Comparison of ENCODE assay signal across 13 cellular contexts in genomic region chr6:5119090-5119951, GRCh38. TPM values are rescaled to one million over a fixed set of nuclear protein-coding genes. Genes with fewer than 3 reads are reported as not detected.
A peak's percentile ranks its signal among the peaks of the same experiment; 100 is the strongest.
DNase-seq lines count a peak whose midpoint lies in the region; ATAC-seq, FAIRE-seq and TF ChIP-seq lines count a peak whose summit lies in the region.
"Had no signal": no experiment of that assay in that cellular context is flagged by ENCODE, and none has a peak within 500 bp of the region (broad histone marks: within the 10 kb centered on the region; RNA-seq: fewer than 3 reads in every experiment).

No MANE protein-coding gene starts in this region.

- H3K36me3 ChIP-seq in H1 (ENCODE audit: control insufficient read depth in 2 of 4, insufficient read depth in 4 of 4, low read length in 3 of 4): no peaks in the 10 kb centered on the region
- H3K36me3 ChIP-seq in liver (ENCODE audit: control insufficient read depth in 4 of 4, insufficient read depth in 3 of 4, low read depth in 1 of 4, low read length in 3 of 4): no peaks in the 10 kb centered on the region

- H3K14ac ChIP-seq in H1 (ENCODE audit: insufficient read length): no peak overlapping the region

- ATAC-seq in HG02571 (IDR thresholded peaks at IDR 0.05; ENCODE audit: unreplicated experiment) (no peak), GM21526 (IDR thresholded peaks at IDR 0.05; ENCODE audit: low FRiP score, unreplicated experiment) (no peak)
- ATAC-seq: CD8-positive, alpha-beta T cell had no signal

- no peak overlapping the region for H2BK20ac ChIP-seq in H1 (ENCODE audit: low read length)

- no peak overlapping the region for H2BK5ac ChIP-seq in H1 (ENCODE audit: low read depth, low read length)

- H3K27ac Mint-ChIP-seq in activated CD4-positive, alpha-beta memory T cell treated with anti-CD3 and anti-CD28 coated beads, Interleukin-2, amount 10 ng/mL, durations not matched to agents 7 days and 5 days: no peak overlapping the region
- H3K27ac Mint-ChIP-seq: CD14-positive monocyte; CD8-positive, alpha-beta T cell had no signal

- FAIRE-seq in H1 (lab: Jason Lieb, UNC) (no peak), urothelium cell line (lab: Jason Lieb, UNC) (no peak)
- FAIRE-seq: A204.1 had no signal

- no peak overlapping the region for H3K9ac ChIP-seq in H1 (replicated peaks in 1 of 4; ENCODE audit: extremely low read depth in 1 of 4, low read depth in 3 of 4, low read length in 3 of 4)
- peak overlapping the region; percentile 23 to 84 for H3K9ac ChIP-seq in liver (ENCODE audit: low read depth in 1 of 2, low read length in 2 of 2)
- H3K9ac ChIP-seq: GM23248 had no signal

- H3K4ac ChIP-seq in H1 (replicated peaks; ENCODE audit: insufficient read length, low read depth, low read length): no peak overlapping the region

- H3K79me2 ChIP-seq in H1 (ENCODE audit: control insufficient read depth in 1 of 2, insufficient read depth in 2 of 2, low read length in 2 of 2): no peaks in the 10 kb centered on the region

- no peaks in the 10 kb centered on the region for H3K4me1 ChIP-seq in H1 (replicated peaks in 1 of 4; ENCODE audit: control insufficient read depth in 3 of 4, insufficient read depth in 4 of 4, low read length in 3 of 4)
- peaks cover 15 to 39% (median 22%) of the 10 kb centered on the region in 4 donors for H3K4me1 ChIP-seq in liver (ENCODE audit: control insufficient read depth in 4 of 4, insufficient read depth in 4 of 4, low read length in 3 of 4)

- DNase-seq in Caki2 (ENCODE audit: low read depth) (peak; percentile 73), H1 (ENCODE audit: low read depth in 1 of 2, low spot score in 2 of 2) (no peak), urothelium cell line (ENCODE audit: low spot score) (no peak)
- no peak for DNase-seq in activated CD4-positive, alpha-beta memory T cell treated with anti-CD3 and anti-CD28 coated beads, Interleukin-2, amount 10 ng/mL, durations not matched to agents 7 days and 5 days
- DNase-seq: CD8-positive, alpha-beta T cell; COR-L47; GM23248; H7 had no signal

- H3K23me2 ChIP-seq in H1 (ENCODE audit: low read depth, low read length): no peaks in the 10 kb centered on the region; the same call in 1 of the 2 replicates

- no peak overlapping the region for H3K18ac ChIP-seq in H1 (ENCODE audit: extremely low read depth, low read length)

- no peak overlapping the region for H2AK5ac ChIP-seq in H1 (ENCODE audit: low read depth, low read length)

- WGBS in H1 (ENCODE audit: extremely low coverage in 1 of 2, insufficient coverage in 1 of 2, insufficient read length in 1 of 2, insufficient replicate concordance in 2 of 2, low coverage in 1 of 2, low lambda C conversion rate in 2 of 2, missing lambda C conversion rate in 1 of 2), 2 experiments: 91% methylated on average over 17 of the region's 17 CpGs; no CpG with 5 or more reads in 1 of the 2 experiments
- WGBS in liver: 65% methylated on average over 17 of the region's 17 CpGs

- no peaks in the 10 kb centered on the region for H3K36me3 Mint-ChIP-seq in activated CD4-positive, alpha-beta memory T cell treated with anti-CD3 and anti-CD28 coated beads, Interleukin-2, amount 10 ng/mL, durations not matched to agents 7 days and 5 days (ENCODE audit: low read depth)
- H3K36me3 Mint-ChIP-seq: CD8-positive, alpha-beta T cell had no signal

- H4K5ac ChIP-seq in H1 (ENCODE audit: insufficient read length, low read depth, low read length): no peak overlapping the region

- no peaks in the 10 kb centered on the region for H3K4me1 Mint-ChIP-seq in activated CD4-positive, alpha-beta memory T cell treated with anti-CD3 and anti-CD28 coated beads, Interleukin-2, amount 10 ng/mL, durations not matched to agents 7 days and 5 days

- TF ChIP-seq POLR2A in H1 (IDR thresholded peaks at IDR 0.05; ENCODE audit: control extremely low read depth in 1 of 2, low read depth in 2 of 2, low read length in 2 of 2): no peak

- no peak overlapping the region for H3K4me3 ChIP-seq in H1 (ENCODE audit: extremely low read depth in 1 of 4, insufficient read depth in 2 of 4, low read depth in 3 of 4, low read length in 4 of 4)
- no peak overlapping the region for H3K4me3 ChIP-seq in liver (ENCODE audit: low read depth in 1 of 3, low read length in 3 of 3)
- H3K4me3 ChIP-seq: GM23248 had no signal

- POLR2A ChIA-PET in H1 (lab: Charles Lee; ENCODE audit: partially characterized antibody): no interaction called here
- POLR2A ChIA-PET in activated CD4-positive, alpha-beta memory T cell treated with anti-CD3 and anti-CD28 coated beads, Interleukin-2, amount 10 ng/mL, durations not matched to agents 7 days and 5 days (lab: Charles Lee): no interaction called here

- H3K27me3 ChIP-seq in H1 (replicated peaks in 1 of 4; ENCODE audit: control insufficient read depth in 3 of 4, extremely low read depth in 1 of 4, insufficient read depth in 3 of 4, low read length in 3 of 4) (no peaks in the 10 kb centered on the region), liver (ENCODE audit: control insufficient read depth in 4 of 4, insufficient read depth in 4 of 4, low read length in 3 of 4) (no peaks in the 10 kb centered on the region)

- 0 out of 2 replicates have a peak overlapping the region, but pooled peaks have one; percentile 33 for H2BK12ac ChIP-seq in H1 (ENCODE audit: low read depth, low read length)

- H3K23ac ChIP-seq in H1 (ENCODE audit: insufficient read length): no peak overlapping the region

- H4K8ac ChIP-seq in H1 (ENCODE audit: extremely low read depth, insufficient read depth, low read length): no peak overlapping the region

- H3K9me3 Mint-ChIP-seq in activated CD4-positive, alpha-beta memory T cell treated with anti-CD3 and anti-CD28 coated beads, Interleukin-2, amount 10 ng/mL, durations not matched to agents 7 days and 5 days: no peaks in the 10 kb centered on the region
- H3K9me3 Mint-ChIP-seq: CD8-positive, alpha-beta T cell had no signal

- no peaks in the 10 kb centered on the region for H3K27me3 Mint-ChIP-seq in activated CD4-positive, alpha-beta memory T cell treated with anti-CD3 and anti-CD28 coated beads, Interleukin-2, amount 10 ng/mL, durations not matched to agents 7 days and 5 days

- no peak overlapping the region for H3K4me2 ChIP-seq in H1 (ENCODE audit: insufficient read depth in 1 of 2, low read depth in 2 of 2, low read length in 2 of 2)

- no peak overlapping the region for H3K56ac ChIP-seq in H1 (replicated peaks; ENCODE audit: insufficient read length, low read depth, low read length)

- H3K27ac ChIP-seq in H1 (ENCODE audit: low read depth, low read length): no peak overlapping the region
- peak overlapping the region; percentile 74 to 85 for H3K27ac ChIP-seq in liver (ENCODE audit: low read depth in 1 of 2, low read length in 2 of 2)
- H3K27ac ChIP-seq: GM23248 had no signal

- CTCF ChIA-PET in H1 (lab: Charles Lee; ENCODE audit: partially characterized antibody): interaction anchor here (1.2 to 1.4 kb wide), 2 partner anchors 11 to 24 kb away, joined by 3 to 4 read pairs; no protein-coding TSS in a partner anchor
- CTCF ChIA-PET in activated CD4-positive, alpha-beta memory T cell treated with anti-CD3 and anti-CD28 coated beads, Interleukin-2, amount 10 ng/mL, durations not matched to agents 7 days and 5 days (lab: Charles Lee): no interaction called here

- H3K79me1 ChIP-seq in H1 (ENCODE audit: low read depth, low read length): no peaks in the 10 kb centered on the region; the same call in 1 of the 2 replicates

- H2AFZ ChIP-seq in H1 (ENCODE audit: low read length): no peak overlapping the region
- H2AFZ ChIP-seq: GM23248 had no signal

- TF ChIP-seq RAD21 in H1 (IDR thresholded peaks at IDR 0.05 in 1 of 2, conservative IDR thresholded peaks at IDR 0.05 in 1 of 2; ENCODE audit: low read depth in 2 of 2, low read length in 2 of 2): no peak
- no peak for TF ChIP-seq RAD21 in liver (IDR thresholded peaks at IDR 0.05)

- H2BK15ac ChIP-seq in H1 (ENCODE audit: low read length): no peak overlapping the region

- H2BK120ac ChIP-seq in H1 (replicated peaks; ENCODE audit: low read depth, low read length): no peak overlapping the region

- no peak overlapping the region for H4K91ac ChIP-seq in H1 (replicated peaks; ENCODE audit: insufficient read length, low read length)

- H4K20me1 ChIP-seq in H1 (replicated peaks in 1 of 2; ENCODE audit: control insufficient read depth in 1 of 2, insufficient read depth in 2 of 2, low read length in 2 of 2): peaks cover 2 to 7% of the 10 kb centered on the region in 2 experiments

- H3K9me3 ChIP-seq in H1 (ENCODE audit: insufficient read depth in 2 of 2, low read depth in 1 of 2, low read length in 1 of 2) (no peaks in the 10 kb centered on the region), liver (ENCODE audit: control insufficient read depth in 4 of 4, low read length in 3 of 4) (no peaks in the 10 kb centered on the region)

- in situ Hi-C loops in Caki2 (cut with HindIII; ENCODE audit: low pct_unique_long_range_greater_than_20kb, low sequenced_read_pairs): no loop called here

- no peak for TF ChIP-seq EP300 in H1 (IDR thresholded peaks at IDR 0.05; ENCODE audit: borderline replicate concordance in 1 of 2, low read depth in 2 of 2, low read length in 2 of 2)

- no peak overlapping the region for H3K4me3 Mint-ChIP-seq in activated CD4-positive, alpha-beta memory T cell treated with anti-CD3 and anti-CD28 coated beads, Interleukin-2, amount 10 ng/mL, durations not matched to agents 7 days and 5 days
- H3K4me3 Mint-ChIP-seq: CD14-positive monocyte; CD8-positive, alpha-beta T cell had no signal

- TF ChIP-seq CTCF in H1 (IDR thresholded peaks at IDR 0.05; ENCODE audit: control extremely low read depth in 1 of 3, insufficient read depth in 1 of 3, low read depth in 1 of 3, low read length in 3 of 3): no peak
- no peak for TF ChIP-seq CTCF in liver (IDR thresholded peaks at IDR 0.05; ENCODE audit: low read depth, low read length, missing input control)

RNA-seq across cellular contexts. Expression of gene PPP1R3G, which starts 34.2 kb away (rescaled TPM):
- total RNA-seq in Caki2 (2014; rRNA removed; shearing (Covaris generic); ENCODE audit: low replicate concordance): 0.14 and 0.26 TPM in 2 replicates
- 0.09 TPM in 1 of 2 replicates, not detected in the other for total RNA-seq in H1 (2021; fragmentation: NEBNext Ultra II Directional; extraction: Animal tissue kit (Norgen Biotek cat#: 25700))
- polyA plus RNA-seq in H1 (2011; rRNA removed): 0.03 and 0.06 TPM in 2 replicates
- 0.06 TPM for polyA plus RNA-seq in H1 (2011; cell fraction: cytosol; rRNA removed)
- 0.06 TPM for polyA plus RNA-seq in H1 (2011; cell fraction: nucleus; rRNA removed)
- polyA plus RNA-seq in H1 (2012, experiment 1 of 2): 0.09 to 0.19 TPM (median 0.12 TPM) in 4 replicates
- 0.04 TPM for polyA plus RNA-seq in H1 (2012, experiment 2 of 2)
- 0.04 TPM for polyA plus RNA-seq in H1 (2013, experiment 1 of 2)
- polyA plus RNA-seq in H1 (2013, experiment 2 of 2): 0.06 TPM
- polyA minus RNA-seq in H1 (2011; rRNA and poly(A)+ RNA removed): 0.07 TPM in 1 of 2 replicates, not detected in the other
- not detected for polyA minus RNA-seq in H1 (2011; cell fraction: cytosol; rRNA and poly(A)+ RNA removed)
- not detected for polyA minus RNA-seq in H1 (2011; cell fraction: nucleus; rRNA and poly(A)+ RNA removed)
- 1 to 10 TPM in 1 of 2 donors, under 1 TPM in 1; 0.33 to 3.0 TPM for total RNA-seq in liver
- polyA plus RNA-seq in liver: under 1 TPM; 0.25 to 0.61 TPM
- total RNA-seq in activated CD4-positive, alpha-beta memory T cell treated with anti-CD3 and anti-CD28 coated beads, Interleukin-2, amount 10 ng/mL, durations not matched to agents 7 days and 5 days: under 1 TPM; 0.08 to 0.10 TPM
- total RNA-seq: CD8-positive, alpha-beta T cell had no signal

Comparison
In these comparisons a context has a peak if more than half of its experiments do, and no peak if none do; other contexts are left out.
1. H3K9ac ChIP-seq: peak in liver (2 of 2); none in H1 (0 of 4).